ENCODE assay signal across 1 cellular context in the genomic region with DNA sequence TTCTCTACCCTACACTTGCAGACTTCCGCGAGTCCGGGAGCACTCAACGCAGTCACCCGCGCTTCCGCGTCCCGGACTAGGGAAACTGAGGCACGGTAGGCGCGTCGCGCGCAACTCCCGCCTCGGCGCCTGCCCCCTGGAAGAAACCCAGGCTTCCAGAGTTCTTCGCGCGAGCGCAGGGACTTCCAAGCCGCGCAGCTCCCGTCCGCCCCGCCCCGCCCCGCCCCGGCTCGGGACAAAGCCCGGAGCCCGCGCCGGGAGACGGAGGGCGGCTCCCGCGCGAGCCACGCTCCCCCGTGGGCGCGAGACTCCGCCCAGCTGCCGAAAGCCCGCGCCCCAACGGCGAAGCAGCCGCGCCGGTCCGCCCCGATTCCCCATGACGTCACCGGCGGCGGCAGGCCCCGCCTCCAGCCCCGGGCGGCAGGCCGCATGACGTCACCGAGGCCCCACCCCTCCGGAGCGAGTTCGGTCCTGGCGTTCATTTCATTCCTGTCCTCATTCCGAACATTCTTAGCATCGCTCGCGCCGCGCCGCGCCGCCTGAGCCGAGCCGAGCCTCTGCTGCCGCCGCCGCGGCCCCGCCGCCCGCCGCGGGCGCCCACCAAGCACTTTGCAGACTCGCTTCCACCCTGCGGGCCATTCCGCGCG.
TF ChIP-seq lines count a peak whose summit lies in the region.

TEAD1 (plus strand) TSS at position 498 of the 647 bp plus-strand sequence.

TF ChIP-seq in WTC11, 78 proteins besides CTCF, POLR2A, EP300 and RAD21 (continued from another document):
- TF ChIP-seq GABPB1 (CRISPR knock-in tag; IDR thresholded peaks at IDR 0.05) (peak; percentile 47; the same call in 1 of the 2 replicates), RELA (CRISPR knock-in tag; IDR thresholded peaks at IDR 0.05; ENCODE audit: borderline replicate concordance) (no peak), TEAD4 (CRISPR knock-in tag; IDR thresholded peaks at IDR 0.05) (peak; percentile 87; the same call in 1 of the 2 replicates), ZBTB21 (CRISPR knock-in tag; IDR thresholded peaks at IDR 0.05; ENCODE audit: borderline replicate concordance) (peak; percentile 98), ATF1 (CRISPR knock-in tag; IDR thresholded peaks at IDR 0.05) (no peak), ZSCAN18 (CRISPR knock-in tag; IDR thresholded peaks at IDR 0.05) (no peak), FOXJ3 (CRISPR knock-in tag; IDR thresholded peaks at IDR 0.05; ENCODE audit: borderline replicate concordance) (no peak), FOXK1 (CRISPR knock-in tag; IDR thresholded peaks at IDR 0.05) (peak; percentile 57; the same call in 1 of the 2 replicates), FOXP1 (CRISPR knock-in tag; IDR thresholded peaks at IDR 0.05; ENCODE audit: borderline replicate concordance) (0 out of 2 replicates have a peak, but pooled peaks have one; percentile 78), ZNF423 (CRISPR knock-in tag; IDR thresholded peaks at IDR 0.05) (no peak), MLX (CRISPR knock-in tag; IDR thresholded peaks at IDR 0.05) (no peak), ZNF138 (CRISPR knock-in tag; conservative IDR thresholded peaks at IDR 0.05) (no peak), E2F5 (CRISPR knock-in tag; IDR thresholded peaks at IDR 0.05) (peak; percentile 56; the same call in 1 of the 2 replicates), KAT7 (CRISPR knock-in tag; IDR thresholded peaks at IDR 0.05; ENCODE audit: borderline replicate concordance) (peak; percentile 56; the same call in 1 of the 2 replicates)
- TF ChIP-seq, protein P1, sequence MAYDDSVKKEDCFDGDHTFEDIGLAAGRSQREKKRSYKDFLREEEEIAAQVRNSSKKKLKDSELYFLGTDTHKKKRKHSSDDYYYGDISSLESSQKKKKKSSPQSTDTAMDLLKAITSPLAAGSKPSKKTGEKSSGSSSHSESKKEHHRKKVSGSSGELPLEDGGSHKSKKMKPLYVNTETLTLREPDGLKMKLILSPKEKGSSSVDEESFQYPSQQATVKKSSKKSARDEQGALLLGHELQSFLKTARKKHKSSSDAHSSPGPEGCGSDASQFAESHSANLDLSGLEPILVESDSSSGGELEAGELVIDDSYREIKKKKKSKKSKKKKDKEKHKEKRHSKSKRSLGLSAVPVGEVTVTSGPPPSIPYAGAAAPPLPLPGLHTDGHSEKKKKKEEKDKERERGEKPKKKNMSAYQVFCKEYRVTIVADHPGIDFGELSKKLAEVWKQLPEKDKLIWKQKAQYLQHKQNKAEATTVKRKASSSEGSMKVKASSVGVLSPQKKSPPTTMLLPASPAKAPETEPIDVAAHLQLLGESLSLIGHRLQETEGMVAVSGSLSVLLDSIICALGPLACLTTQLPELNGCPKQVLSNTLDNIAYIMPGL (CRISPR knock-in tag; IDR thresholded peaks at IDR 0.05), result no peak
- TF ChIP-seq, protein P2, sequence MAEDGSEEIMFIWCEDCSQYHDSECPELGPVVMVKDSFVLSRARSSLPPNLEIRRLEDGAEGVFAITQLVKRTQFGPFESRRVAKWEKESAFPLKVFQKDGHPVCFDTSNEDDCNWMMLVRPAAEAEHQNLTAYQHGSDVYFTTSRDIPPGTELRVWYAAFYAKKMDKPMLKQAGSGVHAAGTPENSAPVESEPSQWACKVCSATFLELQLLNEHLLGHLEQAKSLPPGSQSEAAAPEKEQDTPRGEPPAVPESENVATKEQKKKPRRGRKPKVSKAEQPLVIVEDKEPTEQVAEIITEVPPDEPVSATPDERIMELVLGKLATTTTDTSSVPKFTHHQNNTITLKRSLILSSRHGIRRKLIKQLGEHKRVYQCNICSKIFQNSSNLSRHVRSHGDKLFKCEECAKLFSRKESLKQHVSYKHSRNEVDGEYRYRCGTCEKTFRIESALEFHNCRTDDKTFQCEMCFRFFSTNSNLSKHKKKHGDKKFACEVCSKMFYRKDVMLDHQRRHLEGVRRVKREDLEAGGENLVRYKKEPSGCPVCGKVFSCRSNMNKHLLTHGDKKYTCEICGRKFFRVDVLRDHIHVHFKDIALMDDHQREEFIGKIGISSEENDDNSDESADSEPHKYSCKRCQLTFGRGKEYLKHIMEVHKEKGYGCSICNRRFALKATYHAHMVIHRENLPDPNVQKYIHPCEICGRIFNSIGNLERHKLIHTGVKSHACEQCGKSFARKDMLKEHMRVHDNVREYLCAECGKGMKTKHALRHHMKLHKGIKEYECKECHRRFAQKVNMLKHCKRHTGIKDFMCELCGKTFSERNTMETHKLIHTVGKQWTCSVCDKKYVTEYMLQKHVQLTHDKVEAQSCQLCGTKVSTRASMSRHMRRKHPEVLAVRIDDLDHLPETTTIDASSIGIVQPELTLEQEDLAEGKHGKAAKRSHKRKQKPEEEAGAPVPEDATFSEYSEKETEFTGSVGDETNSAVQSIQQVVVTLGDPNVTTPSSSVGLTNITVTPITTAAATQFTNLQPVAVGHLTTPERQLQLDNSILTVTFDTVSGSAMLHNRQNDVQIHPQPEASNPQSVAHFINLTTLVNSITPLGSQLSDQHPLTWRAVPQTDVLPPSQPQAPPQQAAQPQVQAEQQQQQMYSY (CRISPR knock-in tag; IDR thresholded peaks at IDR 0.05), result peak; percentile 79
